Comparison of ENCODE assay signal across 8 cellular contexts in the genomic region with DNA sequence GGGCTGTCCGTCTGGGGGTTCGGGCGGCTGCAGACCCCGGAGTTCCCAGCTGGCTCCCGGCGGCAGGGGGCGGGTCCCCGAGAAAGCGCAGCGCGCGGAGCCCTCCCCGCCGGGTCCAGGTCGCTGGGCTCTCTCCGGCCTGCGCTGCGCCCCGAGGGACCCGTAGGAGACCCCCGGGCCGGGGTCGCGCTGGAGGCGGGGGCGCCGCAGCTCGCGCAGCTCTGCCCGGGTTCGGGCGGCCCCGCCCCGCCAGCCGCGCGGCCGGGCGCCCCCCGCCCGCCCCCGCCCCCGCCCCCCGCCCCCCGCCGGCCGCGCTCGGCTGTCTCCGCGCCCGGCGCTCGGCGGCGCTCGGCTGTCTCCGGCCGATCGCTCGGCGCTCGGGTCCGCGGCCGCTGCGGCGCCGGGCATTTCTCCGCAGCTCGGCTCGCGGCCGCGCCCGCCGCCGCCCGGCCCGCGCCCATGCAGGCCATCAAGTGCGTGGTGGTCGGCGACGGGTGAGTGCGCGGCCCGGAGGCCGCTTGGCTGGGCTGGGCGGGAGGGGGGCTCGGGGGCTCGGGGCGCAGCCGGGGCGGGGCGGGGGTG. TPM values are rescaled to one million over a fixed set of nuclear protein-coding genes. Genes with fewer than 3 reads are reported as not detected.
DNase-seq lines count a peak whose midpoint lies in the region; ATAC-seq and TF ChIP-seq lines count a peak whose summit lies in the region.

TSS of gene RAC3 (plus strand) at position 376 of the 582 bp plus-strand sequence. CDS start at position 460, 84 bp downstream.

- H3K4me2 ChIP-seq in PC-3 (ENCODE audit: low read length): peak within 1 kb of the TSS; percentile 94

- peak within 1 kb of the TSS; percentile 23 for H3K27ac ChIP-seq in PC-3 (ENCODE audit: low read length)
- H3K27ac ChIP-seq in mucosa of rectum (ENCODE audit: low read depth in 2 of 2, low read length in 2 of 2): peak within 1 kb of the TSS; percentile 61 to 72

- peak within 1 kb of the TSS; percentile 79 for H3K4me3 ChIP-seq in PC-3 (ENCODE audit: low read length)
- H3K4me3 ChIP-seq in mucosa of rectum (ENCODE audit: low read length in 2 of 2): peak within 1 kb of the TSS; percentile 56 to 60

- H3K9me3 ChIP-seq in PC-3 (ENCODE audit: low read length) (no peaks in the 10 kb centered on the region), mucosa of rectum (ENCODE audit: control insufficient read depth in 2 of 2, low read length in 2 of 2) (no peaks in the 10 kb centered on the region)

- H3K4me1 ChIP-seq in PC-3 (ENCODE audit: insufficient read depth, low read length) (peaks cover 21% of the 10 kb centered on the region), mucosa of rectum (ENCODE audit: control insufficient read depth in 2 of 2, insufficient read depth in 2 of 2, low read length in 2 of 2) (peaks cover 13 to 22% of the 10 kb centered on the region in 2 donors)

- intact Hi-C loops in PC-3 (cut with micrococcal nuclease): no loop called here

- no TSS peak for BruUV-seq in PC-3 (replicated peaks; lab: Mats Ljungman, UMichigan)

- H3K79me2 ChIP-seq in PC-3 (ENCODE audit: low read length): peaks cover 11% of the 10 kb centered on the region

- H3K27me3 ChIP-seq in PC-3 (ENCODE audit: low read length) (no peaks in the 10 kb centered on the region), mucosa of rectum (ENCODE audit: control insufficient read depth in 2 of 2, insufficient read depth in 2 of 2, low read length in 2 of 2) (no peaks in the 10 kb centered on the region)

- H2AFZ ChIP-seq in PC-3 (ENCODE audit: low read length): peak within 1 kb of the TSS; percentile 88

- TF ChIP-seq CTCF in GM13977 (IDR thresholded peaks at IDR 0.05; ENCODE audit: extremely low read depth, insufficient read depth, missing control alignments) (no peak), PC-3 (conservative IDR thresholded peaks at IDR 0.05; ENCODE audit: low read depth, low read length) (no peak)

- in situ Hi-C loops in GM13977 (cut with MboI; ENCODE audit: low pct_unique_long_range_greater_than_20kb, low sequenced_read_pairs, unreplicated experiment): loop anchor here (10.0 kb wide), 1 partner anchor 133 kb away; no protein-coding TSS in a partner anchor

- H3K36me3 ChIP-seq in PC-3 (ENCODE audit: low read depth, low read length): no peaks in the 10 kb centered on the region
- H3K36me3 ChIP-seq in mucosa of rectum (ENCODE audit: control insufficient read depth in 2 of 2, insufficient read depth in 2 of 2, low read length in 2 of 2): peaks cover 2 to 4% of the 10 kb centered on the region in 2 donors

- no peaks in the 10 kb centered on the region for H3F3A ChIP-seq in PC-3 (ENCODE audit: low read length, unreplicated experiment)

- POLR2A ChIA-PET in PC-3 (lab: Charles Lee; ENCODE audit: unreplicated experiment): interaction anchor here (0.6 kb wide), 1 partner anchor 265 kb away, joined by 5 read pairs; no protein-coding TSS in a partner anchor

- peaks cover 3% of the 10 kb centered on the region; the same call in 1 of the 2 replicates for H4K20me1 ChIP-seq in PC-3 (ENCODE audit: low read length)

- H3K9ac ChIP-seq in PC-3 (ENCODE audit: low read length): peak within 1 kb of the TSS; percentile 47
- peak within 1 kb of the TSS in 1 of 2 donors; percentile 42 for H3K9ac ChIP-seq in mucosa of rectum (ENCODE audit: low read depth in 1 of 2, low read length in 2 of 2)

- H3K9me2 ChIP-seq in PC-3 (replicated peaks; ENCODE audit: low read length): no peaks in the 10 kb centered on the region

- CTCF ChIA-PET in PC-3 (lab: Charles Lee): no interaction called here

- peak; percentile 58 for ATAC-seq in PC-3
- no peak for ATAC-seq in GM18519 (IDR thresholded peaks at IDR 0.05; ENCODE audit: low FRiP score, unreplicated experiment)
- ATAC-seq in HG03108 (IDR thresholded peaks at IDR 0.05; ENCODE audit: unreplicated experiment): no peak

- peak; percentile 79 for DNase-seq in AG08396 (ENCODE audit: low spot score)
- peak; percentile 86 for DNase-seq in GM13977 (ENCODE audit: low spot score)
- DNase-seq in PC-3: peak; percentile 58
- peak in 1 of 2 donors; percentile 56 for DNase-seq in dermis microvascular lymphatic vessel endothelial cell (ENCODE audit: low read depth in 2 of 2)
- DNase-seq in NCI-H2029 treated with DMSO at 0.1 percent for 48 hours (lab: John Stamatoyannopoulos, UW): no peak

RNA-seq across cellular contexts. Expression of gene RAC3, which starts in this region (rescaled TPM):
- 46.8 and 52.2 TPM in 2 replicates for total RNA-seq in PC-3 (2014; rRNA removed)
- 12.5 and 14.5 TPM in 2 replicates for total RNA-seq in dermis microvascular lymphatic vessel endothelial cell
